11 cellular contexts compared by ENCODE assay signal in the genomic region with DNA sequence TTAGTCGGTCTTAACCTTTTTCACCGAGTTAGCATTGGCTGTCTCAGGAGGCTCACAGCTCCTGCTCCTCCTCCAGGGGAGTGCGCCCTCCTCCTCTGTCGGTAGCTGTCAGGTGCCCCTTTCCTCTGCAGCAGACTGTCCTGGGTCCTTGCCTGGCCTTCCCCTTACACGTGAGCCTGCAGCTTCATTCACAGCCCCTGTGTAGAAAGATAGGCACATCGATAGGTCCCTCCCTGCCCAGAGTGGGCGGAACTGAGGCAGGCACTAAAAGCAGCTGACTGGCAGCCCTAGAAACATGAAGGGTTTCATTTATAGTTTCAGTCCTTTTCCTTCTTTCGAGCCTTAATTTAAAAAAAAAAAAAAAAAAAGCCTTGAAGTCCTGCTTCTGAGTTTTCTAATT. TPM values are rescaled to one million over a fixed set of nuclear protein-coding genes. Genes with fewer than 3 reads are reported as not detected.
A peak's percentile ranks its signal among the peaks of the same experiment; 100 is the strongest.
DNase-seq lines count a peak whose midpoint lies in the region; ATAC-seq and TF ChIP-seq lines count a peak whose summit lies in the region.
"Had no signal": no experiment of that assay in that cellular context is flagged by ENCODE, and none has a peak within 500 bp of the region (broad histone marks: within the 10 kb centered on the region; RNA-seq: fewer than 3 reads in every experiment).

No MANE protein-coding gene starts in this region.

- TF ChIP-seq POLR2A in transverse colon (IDR thresholded peaks at IDR 0.05), result no peak

- peaks cover 21 to 66% (median 41%) of the 10 kb centered on the region in 4 donors for H3K4me1 ChIP-seq in transverse colon

- peak; percentile 36 for DNase-seq in stimulated activated CD4-positive, alpha-beta T cell treated with anti-CD3 and anti-CD28 coated beads, Interleukin-1b, Interleukin-23, amount 100 ng/mL, for 48 hours
- no peak for DNase-seq in stimulated activated CD4-positive, alpha-beta T cell treated with anti-CD3 and anti-CD28 coated beads, Interleukin-2, amount 100 ng/mL, for 48 hours
- DNase-seq in activated CD8-positive, alpha-beta T cell treated with anti-CD3 and anti-CD28 coated beads, Interleukin-2, amount 10 ng/mL, durations not matched to agents 7 days and 5 days, result no peak
- DNase-seq in transverse colon (peak; percentile 48), DMS 273 treated with DMSO at 0.1 percent for 48 hours (lab: John Stamatoyannopoulos, UW) (no peak), HCEC 1CT (no peak), HK-2 (ENCODE audit: unreplicated experiment) (no peak)
- DNase-seq: CD8-positive, alpha-beta memory T cell; heart right ventricle; naive B cell had no signal

- H3K27me3 Mint-ChIP-seq in activated CD8-positive, alpha-beta T cell treated with anti-CD3 and anti-CD28 coated beads, Interleukin-2, amount 10 ng/mL, durations not matched to agents 7 days and 5 days (ENCODE audit: low read depth), result no peaks in the 10 kb centered on the region
- H3K27me3 Mint-ChIP-seq: CD8-positive, alpha-beta memory T cell; naive B cell had no signal

- peak overlapping the region in 2 of 4 donors; percentile 10 to 40 for H3K27ac ChIP-seq in transverse colon

- CTCF ChIA-PET in activated CD8-positive, alpha-beta T cell treated with anti-CD3 and anti-CD28 coated beads, Interleukin-2, amount 10 ng/mL, durations not matched to agents 7 days and 5 days (lab: Charles Lee), result interaction anchor here (2.0 kb wide), 1 partner anchor 15 kb away, joined by 8 read pairs; no protein-coding TSS in a partner anchor

- peaks cover 87% of the 10 kb centered on the region for H3K4me1 Mint-ChIP-seq in activated CD8-positive, alpha-beta T cell treated with anti-CD3 and anti-CD28 coated beads, Interleukin-2, amount 10 ng/mL, durations not matched to agents 7 days and 5 days (ENCODE audit: low read depth)

- H3K9me3 Mint-ChIP-seq in activated CD8-positive, alpha-beta T cell treated with anti-CD3 and anti-CD28 coated beads, Interleukin-2, amount 10 ng/mL, durations not matched to agents 7 days and 5 days (ENCODE audit: insufficient read depth), result no peaks in the 10 kb centered on the region
- H3K9me3 Mint-ChIP-seq: CD8-positive, alpha-beta memory T cell; naive B cell had no signal

- no peak overlapping the region for H3K4me3 ChIP-seq in transverse colon
- H3K4me3 ChIP-seq: heart right ventricle had no signal

- POLR2A ChIA-PET in activated CD8-positive, alpha-beta T cell treated with anti-CD3 and anti-CD28 coated beads, Interleukin-2, amount 10 ng/mL, durations not matched to agents 7 days and 5 days (lab: Charles Lee), result interaction anchor here (0.8 kb wide), 1 partner anchor 97 kb away, joined by 3 read pairs; no protein-coding TSS in a partner anchor

- H3K27me3 ChIP-seq in transverse colon, result no peaks in the 10 kb centered on the region
- H3K27me3 ChIP-seq: heart right ventricle had no signal

- whole genome bisulfite sequencing in transverse colon (ENCODE audit: low coverage in 1 of 2), 2 donors, result 34 to 56% methylated on average over 3 to 8 of the region's 8 CpGs

- TF ChIP-seq EP300 in transverse colon (IDR thresholded peaks at IDR 0.05; ENCODE audit: low read depth), result no peak

- peak; percentile 35 for ATAC-seq in HG03066 (IDR thresholded peaks at IDR 0.05; ENCODE audit: low read depth, unreplicated experiment)
- no peak for ATAC-seq in activated CD8-positive, alpha-beta T cell treated with anti-CD3 and anti-CD28 coated beads, Interleukin-2, amount 10 ng/mL, durations not matched to agents 7 days and 5 days
- ATAC-seq: heart right ventricle had no signal

- H3K27ac Mint-ChIP-seq in activated CD8-positive, alpha-beta T cell treated with anti-CD3 and anti-CD28 coated beads, Interleukin-2, amount 10 ng/mL, durations not matched to agents 7 days and 5 days, result peak overlapping the region; percentile 15

- no peaks in the 10 kb centered on the region for H3K36me3 ChIP-seq in transverse colon

- no peak for TF ChIP-seq CTCF in transverse colon (IDR thresholded peaks at IDR 0.05)

- peaks cover 42% of the 10 kb centered on the region for H3K36me3 Mint-ChIP-seq in activated CD8-positive, alpha-beta T cell treated with anti-CD3 and anti-CD28 coated beads, Interleukin-2, amount 10 ng/mL, durations not matched to agents 7 days and 5 days (ENCODE audit: low read depth)
- H3K36me3 Mint-ChIP-seq: naive B cell had no signal

- in situ Hi-C loops in transverse colon (cut with MboI; ENCODE audit: low pct_ligation_motif_present in 1 of 4, low pct_unique_long_range_greater_than_20kb in 1 of 4, low sequenced_read_pairs in 3 of 4), result loop anchor here in 2 of 4 donors (25.0 kb wide), 2 partner anchors 93 to 118 kb away; partner anchors contain the start of genes NSUN2 (in 1 of the 2) and SRD5A1 (in 1 of the 2)

- H3K4me3 Mint-ChIP-seq in activated CD8-positive, alpha-beta T cell treated with anti-CD3 and anti-CD28 coated beads, Interleukin-2, amount 10 ng/mL, durations not matched to agents 7 days and 5 days, result no peak overlapping the region

- intact Hi-C loops in transverse colon (cut with DNase I; ENCODE audit: low total_unique reads), result no loop called here

- H3K9me3 ChIP-seq in transverse colon, result no peaks in the 10 kb centered on the region
- H3K9me3 ChIP-seq: heart right ventricle had no signal

RNA-seq across cellular contexts. Expression of gene TENT4A, which starts 17.2 kb away (rescaled TPM):
- 10 to 100 TPM; 43.1 to 45.5 TPM for total RNA-seq in activated CD8-positive, alpha-beta T cell treated with anti-CD3 and anti-CD28 coated beads, Interleukin-2, amount 10 ng/mL, durations not matched to agents 7 days and 5 days
- total RNA-seq in transverse colon, result 10 to 100 TPM; 20.9 to 70.3 (median 28.1) TPM

Comparison
In these comparisons a context has a peak if more than half of its experiments do, and no peak if none do; other contexts are left out.
1. DNase-seq: peak in stimulated activated CD4-positive, alpha-beta T cell treated with anti-CD3 and anti-CD28 coated beads, Interleukin-1b, Interleukin-23, amount 100 ng/mL, for 48 hours (single experiment) and transverse colon (single experiment); none in stimulated activated CD4-positive, alpha-beta T cell treated with anti-CD3 and anti-CD28 coated beads, Interleukin-2, amount 100 ng/mL, for 48 hours (0 of 2), activated CD8-positive, alpha-beta T cell treated with anti-CD3 and anti-CD28 coated beads, Interleukin-2, amount 10 ng/mL, durations not matched to agents 7 days and 5 days (single experiment), DMS 273 treated with DMSO at 0.1 percent for 48 hours (single experiment), HCEC 1CT (single experiment) and HK-2 (single experiment).